Comparison of ENCODE assay signal across 8 cellular contexts in genomic region chr19:2783781-2784145, GRCh38. TPM values are rescaled to one million over a fixed set of nuclear protein-coding genes. Genes with fewer than 3 reads are reported as not detected.
A peak's percentile ranks its signal among the peaks of the same experiment; 100 is the strongest.
DNase-seq lines count a peak whose midpoint lies in the region; ATAC-seq and TF ChIP-seq lines count a peak whose summit lies in the region.

No MANE protein-coding gene starts in this region.

- no peak overlapping the region for H3K4me3 ChIP-seq in hepatocyte
- no peak overlapping the region for H3K4me3 ChIP-seq in lower leg skin (ENCODE audit: low read depth, poor library complexity, severe bottlenecking)

- H3K27ac ChIP-seq in hepatocyte, result peak overlapping the region; percentile 82

- DNase-seq in T-helper 2 cell treated with Interferon-gamma antibody and Interleukin-4, amounts not matched to agents 5 μg/mL and 100 μg/mL, for 36 hours (ENCODE audit: low spot score), result no peak
- no peak for DNase-seq in T-helper 2 cell
- DNase-seq in activated CD8-positive, alpha-beta T cell treated with anti-CD3 and anti-CD28 coated beads for 36 hours, result no peak
- DNase-seq in hepatocyte (ENCODE audit: low spot score), result no peak
- no peak for DNase-seq in stimulated activated naive CD8-positive, alpha-beta T cell treated with anti-CD3 and anti-CD28 coated beads, Interleukin-15, amount 100 ng/mL, for 72 hours
- no peak for DNase-seq in activated CD8-positive, alpha-beta memory T cell treated with anti-CD3 and anti-CD28 coated beads for 24 hours
- DNase-seq in lower leg skin (ENCODE audit: low spot score in 2 of 2), result no peak
- DNase-seq in epidermal melanocyte (ENCODE audit: insufficient read length, low spot score), result no peak

- H4K20me1 ChIP-seq in hepatocyte (ENCODE audit: insufficient read depth, poor library complexity, severe bottlenecking), result peaks cover 16% of the 10 kb centered on the region

- H3K27me3 ChIP-seq in hepatocyte, result no peaks in the 10 kb centered on the region

- intact Hi-C loops in activated CD8-positive, alpha-beta T cell treated with anti-CD3 and anti-CD28 coated beads for 36 hours (cut with micrococcal nuclease), result loop anchor here (10.0 kb wide), 1 partner anchor 251 kb away; no protein-coding TSS in a partner anchor
- intact Hi-C loops in lower leg skin (cut with DNase I; ENCODE audit: low total_unique reads), result no loop called here

- TF ChIP-seq POLR2A in lower leg skin (IDR thresholded peaks at IDR 0.05), result no peak

- H3K36me3 Mint-ChIP-seq in T-helper 2 cell treated with Interferon-gamma antibody and Interleukin-4, amounts not matched to agents 5 μg/mL and 100 μg/mL, for 36 hours (ENCODE audit: low read depth), result peaks cover 8% of the 10 kb centered on the region
- peaks cover 26% of the 10 kb centered on the region for H3K36me3 Mint-ChIP-seq in activated CD8-positive, alpha-beta T cell treated with anti-CD3 and anti-CD28 coated beads for 36 hours (ENCODE audit: low read depth)

- peak overlapping the region; percentile 93 for H3K27ac Mint-ChIP-seq in T-helper 2 cell treated with Interferon-gamma antibody and Interleukin-4, amounts not matched to agents 5 μg/mL and 100 μg/mL, for 36 hours
- H3K27ac Mint-ChIP-seq in activated CD8-positive, alpha-beta T cell treated with anti-CD3 and anti-CD28 coated beads for 36 hours, result peak overlapping the region; percentile 98
- peak overlapping the region; percentile 92 to 95 for H3K27ac Mint-ChIP-seq in stimulated activated naive CD8-positive, alpha-beta T cell treated with anti-CD3 and anti-CD28 coated beads, Interleukin-15, amount 100 ng/mL, for 72 hours

- ATAC-seq in activated CD8-positive, alpha-beta T cell treated with anti-CD3 and anti-CD28 coated beads for 36 hours, result no peak
- ATAC-seq in stimulated activated naive CD8-positive, alpha-beta T cell treated with anti-CD3 and anti-CD28 coated beads, Interleukin-15, amount 100 ng/mL, for 72 hours, result no peak

- peak overlapping the region; percentile 94 for H3K4me3 Mint-ChIP-seq in T-helper 2 cell treated with Interferon-gamma antibody and Interleukin-4, amounts not matched to agents 5 μg/mL and 100 μg/mL, for 36 hours
- peak overlapping the region; percentile 93 for H3K4me3 Mint-ChIP-seq in activated CD8-positive, alpha-beta T cell treated with anti-CD3 and anti-CD28 coated beads for 36 hours
- H3K4me3 Mint-ChIP-seq in stimulated activated naive CD8-positive, alpha-beta T cell treated with anti-CD3 and anti-CD28 coated beads, Interleukin-15, amount 100 ng/mL, for 72 hours, result peak overlapping the region; percentile 92 to 96

- peak overlapping the region; percentile 73 for H3K4me2 ChIP-seq in hepatocyte

- CTCF ChIA-PET in activated CD8-positive, alpha-beta T cell treated with anti-CD3 and anti-CD28 coated beads for 36 hours (lab: Charles Lee), result interaction anchor here (1.0 kb wide), 1 partner anchor 89 kb away, joined by 4 read pairs; no protein-coding TSS in a partner anchor

- no peak for TF ChIP-seq CTCF in activated CD8-positive, alpha-beta T cell treated with anti-CD3 and anti-CD28 coated beads for 36 hours (IDR thresholded peaks at IDR 0.05)
- no peak for TF ChIP-seq CTCF in hepatocyte (IDR thresholded peaks at IDR 0.05; ENCODE audit: poor library complexity)
- TF ChIP-seq CTCF in lower leg skin (IDR thresholded peaks at IDR 0.05), result no peak

- no peaks in the 10 kb centered on the region for H3K9me2 ChIP-seq in hepatocyte (replicated peaks; ENCODE audit: insufficient read depth)

- no peaks in the 10 kb centered on the region for H3K36me3 ChIP-seq in hepatocyte (replicated peaks; ENCODE audit: insufficient read depth, low read depth)

- peaks cover 76% of the 10 kb centered on the region for H3K79me2 ChIP-seq in hepatocyte

- H3K4me1 ChIP-seq in hepatocyte (ENCODE audit: insufficient read depth), result peaks cover 17% of the 10 kb centered on the region

- no peaks in the 10 kb centered on the region for H3K27me3 Mint-ChIP-seq in T-helper 2 cell treated with Interferon-gamma antibody and Interleukin-4, amounts not matched to agents 5 μg/mL and 100 μg/mL, for 36 hours (ENCODE audit: low read depth)
- no peaks in the 10 kb centered on the region for H3K27me3 Mint-ChIP-seq in activated CD8-positive, alpha-beta T cell treated with anti-CD3 and anti-CD28 coated beads for 36 hours
- H3K27me3 Mint-ChIP-seq in stimulated activated naive CD8-positive, alpha-beta T cell treated with anti-CD3 and anti-CD28 coated beads, Interleukin-15, amount 100 ng/mL, for 72 hours, result no peaks in the 10 kb centered on the region

- H3K4me1 Mint-ChIP-seq in T-helper 2 cell treated with Interferon-gamma antibody and Interleukin-4, amounts not matched to agents 5 μg/mL and 100 μg/mL, for 36 hours (ENCODE audit: low read depth), result peaks cover 41% of the 10 kb centered on the region
- H3K4me1 Mint-ChIP-seq in activated CD8-positive, alpha-beta T cell treated with anti-CD3 and anti-CD28 coated beads for 36 hours (ENCODE audit: low read depth), result peaks cover 47% of the 10 kb centered on the region
- H3K4me1 Mint-ChIP-seq in stimulated activated naive CD8-positive, alpha-beta T cell treated with anti-CD3 and anti-CD28 coated beads, Interleukin-15, amount 100 ng/mL, for 72 hours, result peaks cover 82% of the 10 kb centered on the region

- WGBS in hepatocyte (ENCODE audit: low lambda C conversion rate, missing lambda C conversion rate), result 91% methylated on average over 7 of the region's 7 CpGs
- WGBS in lower leg skin, 2 donors, result 76 to 83% methylated on average over 7 of the region's 7 CpGs

- peak overlapping the region; percentile 49 for H2AFZ ChIP-seq in hepatocyte

- POLR2A ChIA-PET in activated CD8-positive, alpha-beta T cell treated with anti-CD3 and anti-CD28 coated beads for 36 hours (lab: Charles Lee), result interaction anchor here (0.5 to 1.8 kb wide), 5 partner anchors 19 to 307 kb away, joined by 3 to 6 read pairs (median 3); no protein-coding TSS in a partner anchor

- no peaks in the 10 kb centered on the region for H3K9me3 Mint-ChIP-seq in T-helper 2 cell treated with Interferon-gamma antibody and Interleukin-4, amounts not matched to agents 5 μg/mL and 100 μg/mL, for 36 hours
- no peaks in the 10 kb centered on the region for H3K9me3 Mint-ChIP-seq in activated CD8-positive, alpha-beta T cell treated with anti-CD3 and anti-CD28 coated beads for 36 hours
- no peaks in the 10 kb centered on the region for H3K9me3 Mint-ChIP-seq in stimulated activated naive CD8-positive, alpha-beta T cell treated with anti-CD3 and anti-CD28 coated beads, Interleukin-15, amount 100 ng/mL, for 72 hours

- no peaks in the 10 kb centered on the region for H3K9me3 ChIP-seq in hepatocyte (ENCODE audit: low read depth)

RNA-seq across cellular contexts. Expression of gene SGTA, which starts 0.7 kb away (rescaled TPM):
- total RNA-seq in activated CD8-positive, alpha-beta T cell treated with anti-CD3 and anti-CD28 coated beads for 36 hours, result 10 to 100 TPM; 53.4 to 60.8 TPM
- 33.4 and 37.4 TPM in 2 replicates for total RNA-seq in hepatocyte
- 62.8 and 65.8 TPM in 2 replicates for polyA plus RNA-seq in hepatocyte
- 10 to 100 TPM; 37.9 to 49.5 (median 44.1) TPM for total RNA-seq in lower leg skin

RNA-seq across cellular contexts. Expression of gene THOP1, which starts 1.5 kb away (rescaled TPM):
- 100 to 1,000 TPM; 157 to 158 TPM for total RNA-seq in activated CD8-positive, alpha-beta T cell treated with anti-CD3 and anti-CD28 coated beads for 36 hours
- total RNA-seq in hepatocyte (49.4 and 64.3 TPM in 2 replicates), lower leg skin (10 to 100 TPM; 35.9 to 56.5 (median 43.7) TPM)
- 56.8 and 61.4 TPM in 2 replicates for polyA plus RNA-seq in hepatocyte

RNA-seq across cellular contexts. Expression of gene ZNF554, which starts 35.9 kb away (rescaled TPM):
- 1 to 10 TPM in 1 of 2 experiments, under 1 TPM in 1; 0.83 to 1.5 TPM for total RNA-seq in activated CD8-positive, alpha-beta T cell treated with anti-CD3 and anti-CD28 coated beads for 36 hours
- total RNA-seq in hepatocyte (4.0 and 5.3 TPM in 2 replicates), lower leg skin (1 to 10 TPM; 6.2 to 8.6 (median 7.3) TPM)
- 5.0 and 5.5 TPM in 2 replicates for polyA plus RNA-seq in hepatocyte

RNA-seq across cellular contexts. Expression of gene SLC39A3, which starts 43.9 kb away (rescaled TPM):
- total RNA-seq in activated CD8-positive, alpha-beta T cell treated with anti-CD3 and anti-CD28 coated beads for 36 hours, result 10 to 100 TPM; 35.5 to 38.1 TPM
- 31.4 and 36.1 TPM in 2 replicates for total RNA-seq in hepatocyte
- 37.4 and 44.3 TPM in 2 replicates for polyA plus RNA-seq in hepatocyte
- 10 to 100 TPM; 20.2 to 27.0 (median 21.6) TPM for total RNA-seq in lower leg skin

RNA-seq across cellular contexts. Expression of gene ZNF555, which starts 57.5 kb away (rescaled TPM):
- total RNA-seq in activated CD8-positive, alpha-beta T cell treated with anti-CD3 and anti-CD28 coated beads for 36 hours, result 1 to 10 TPM; 1.5 to 2.1 TPM
- total RNA-seq in hepatocyte (6.4 and 7.4 TPM in 2 replicates), lower leg skin (1 to 10 TPM; 2.4 to 5.5 (median 3.6) TPM)
- polyA plus RNA-seq in hepatocyte, result 2.7 and 3.0 TPM in 2 replicates
